In genomic region chr21:44846201-44846484, GRCh38 we compare ENCODE assay signal across 8 cellular contexts. TPM values are rescaled to one million over a fixed set of nuclear protein-coding genes. Genes with fewer than 3 reads are reported as not detected.
DNase-seq lines count a peak whose midpoint lies in the region; ATAC-seq, FAIRE-seq and TF ChIP-seq lines count a peak whose summit lies in the region.

No MANE protein-coding gene starts in this region.

- H3K9me3 ChIP-seq in mucosa of rectum (ENCODE audit: control insufficient read depth in 2 of 2, low read length in 2 of 2), result no peaks in the 10 kb centered on the region
- H3K9me3 ChIP-seq in small intestine (ENCODE audit: control insufficient read depth, low read depth), result no peaks in the 10 kb centered on the region

- H3K9ac ChIP-seq in mucosa of rectum (ENCODE audit: low read depth in 1 of 2, low read length in 2 of 2), result peak overlapping the region in 1 of 2 donors; percentile 29

- ATAC-seq in stimulated activated naive CD8-positive, alpha-beta T cell treated with anti-CD3 and anti-CD28 coated beads, Interleukin-15, Interleukin-2, amounts not matched to agents 100 U/mL and 50 U/mL, for 24 hours, result no peak
- ATAC-seq in HG03159 (IDR thresholded peaks at IDR 0.05; ENCODE audit: unreplicated experiment) (no peak), GM19023 (IDR thresholded peaks at IDR 0.05; ENCODE audit: unreplicated experiment) (no peak)

- no peak for TF ChIP-seq CTCF in brain microvascular endothelial cell (IDR thresholded peaks at IDR 0.05; ENCODE audit: low read depth, low read length, missing control alignments)

- H3K9me3 Mint-ChIP-seq in stimulated activated naive CD8-positive, alpha-beta T cell treated with anti-CD3 and anti-CD28 coated beads, Interleukin-15, Interleukin-2, amounts not matched to agents 100 ng/mL and 50 ng/mL, for 24 hours, result no peaks in the 10 kb centered on the region

- in situ Hi-C loops in brain microvascular endothelial cell (cut with HindIII; ENCODE audit: low pct_ligation_motif_present, low sequenced_read_pairs), result no loop called here

- H3K4me3 Mint-ChIP-seq in stimulated activated naive CD8-positive, alpha-beta T cell treated with anti-CD3 and anti-CD28 coated beads, Interleukin-15, Interleukin-2, amounts not matched to agents 100 ng/mL and 50 ng/mL, for 24 hours, result peak overlapping the region; percentile 77

- H3K36me3 Mint-ChIP-seq in stimulated activated naive CD8-positive, alpha-beta T cell treated with anti-CD3 and anti-CD28 coated beads, Interleukin-15, Interleukin-2, amounts not matched to agents 100 ng/mL and 50 ng/mL, for 24 hours (ENCODE audit: low read depth), result peaks cover 12% of the 10 kb centered on the region

- H3K27me3 ChIP-seq in brain microvascular endothelial cell (replicated peaks) (peaks cover 19% of the 10 kb centered on the region), mucosa of rectum (ENCODE audit: control insufficient read depth in 2 of 2, insufficient read depth in 2 of 2, low read length in 2 of 2) (peaks cover 0 to 4% of the 10 kb centered on the region in 2 donors), small intestine (ENCODE audit: control insufficient read depth in 2 of 2, insufficient read depth in 2 of 2, low read length in 2 of 2) (peaks cover 0 to 2% of the 10 kb centered on the region in 2 donors)

- H3K4me1 ChIP-seq in mucosa of rectum (ENCODE audit: control insufficient read depth in 2 of 2, insufficient read depth in 2 of 2, low read length in 2 of 2) (peaks cover 45 to 51% of the 10 kb centered on the region in 2 donors), small intestine (ENCODE audit: control insufficient read depth in 2 of 2, insufficient read depth in 1 of 2, low read depth in 1 of 2, low read length in 1 of 2) (peaks cover 7% of the 10 kb centered on the region in 2 donors)

- DNase-seq in stimulated activated naive CD8-positive, alpha-beta T cell treated with anti-CD3 and anti-CD28 coated beads, Interleukin-15, Interleukin-2, amounts not matched to agents 100 U/mL and 50 U/mL, for 24 hours, result no peak
- DNase-seq in brain microvascular endothelial cell (no peak), small intestine (no peak), NCI-H1417 treated with DMSO at 0.1 percent for 48 hours (lab: John Stamatoyannopoulos, UW) (no peak)

- H3K27ac ChIP-seq in brain microvascular endothelial cell (no peak overlapping the region), mucosa of rectum (ENCODE audit: low read depth in 2 of 2, low read length in 2 of 2) (no peak overlapping the region), small intestine (ENCODE audit: low read depth in 1 of 2, low read length in 1 of 2) (peak overlapping the region in 1 of 2 donors; percentile 51)

- H3K4me3 ChIP-seq in brain microvascular endothelial cell (ENCODE audit: low read depth, low read length) (peak overlapping the region; percentile 33), mucosa of rectum (ENCODE audit: low read length in 2 of 2) (peak overlapping the region; percentile 24 to 57), small intestine (ENCODE audit: low read depth in 1 of 2, low read length in 2 of 2) (no peak overlapping the region)

- peaks cover 16% of the 10 kb centered on the region for H3K4me1 Mint-ChIP-seq in stimulated activated naive CD8-positive, alpha-beta T cell treated with anti-CD3 and anti-CD28 coated beads, Interleukin-15, Interleukin-2, amounts not matched to agents 100 ng/mL and 50 ng/mL, for 24 hours (ENCODE audit: low read depth)

- no peaks in the 10 kb centered on the region for H3K27me3 Mint-ChIP-seq in stimulated activated naive CD8-positive, alpha-beta T cell treated with anti-CD3 and anti-CD28 coated beads, Interleukin-15, Interleukin-2, amounts not matched to agents 100 ng/mL and 50 ng/mL, for 24 hours

- 16 to 20% (median 20%) methylated on average over 1 of the region's 1 CpG for WGBS in small intestine, 3 donors

- no peak for FAIRE-seq in small intestine (lab: Jason Lieb, UNC)

- H3K36me3 ChIP-seq in brain microvascular endothelial cell (replicated peaks), result peaks cover 20% of the 10 kb centered on the region
- peaks cover 13 to 19% of the 10 kb centered on the region in 2 donors for H3K36me3 ChIP-seq in mucosa of rectum (ENCODE audit: control insufficient read depth in 2 of 2, insufficient read depth in 2 of 2, low read length in 2 of 2)
- H3K36me3 ChIP-seq in small intestine (ENCODE audit: control insufficient read depth in 2 of 2, insufficient read depth in 2 of 2, low read length in 2 of 2), result peaks cover 0 to 2% of the 10 kb centered on the region in 2 donors

- H3K27ac Mint-ChIP-seq in stimulated activated naive CD8-positive, alpha-beta T cell treated with anti-CD3 and anti-CD28 coated beads, Interleukin-15, Interleukin-2, amounts not matched to agents 100 ng/mL and 50 ng/mL, for 24 hours, result peak overlapping the region; percentile 76

RNA-seq across cellular contexts. Expression of gene PTTG1IP, which starts 27.3 kb away (rescaled TPM):
- polyA plus RNA-seq in small intestine, result 100 to 1,000 TPM; 116 to 128 (median 128) TPM

RNA-seq across cellular contexts. Expression of gene SUMO3, which starts 28.3 kb away (rescaled TPM):
- 10 to 100 TPM; 70.8 to 78.6 (median 76.0) TPM for polyA plus RNA-seq in small intestine

RNA-seq across cellular contexts. Expression of gene UBE2G2, which starts 44.5 kb away (rescaled TPM):
- 10 to 100 TPM; 30.0 to 40.5 (median 37.0) TPM for polyA plus RNA-seq in small intestine

Comparison
In these comparisons a context has a peak if more than half of its experiments do, and no peak if none do; other contexts are left out.
1. H3K4me3 ChIP-seq: peak in brain microvascular endothelial cell (single experiment) and mucosa of rectum (2 of 2); none in small intestine (0 of 2).